ENCODE assay signal across 4 cellular contexts in the genomic region with DNA sequence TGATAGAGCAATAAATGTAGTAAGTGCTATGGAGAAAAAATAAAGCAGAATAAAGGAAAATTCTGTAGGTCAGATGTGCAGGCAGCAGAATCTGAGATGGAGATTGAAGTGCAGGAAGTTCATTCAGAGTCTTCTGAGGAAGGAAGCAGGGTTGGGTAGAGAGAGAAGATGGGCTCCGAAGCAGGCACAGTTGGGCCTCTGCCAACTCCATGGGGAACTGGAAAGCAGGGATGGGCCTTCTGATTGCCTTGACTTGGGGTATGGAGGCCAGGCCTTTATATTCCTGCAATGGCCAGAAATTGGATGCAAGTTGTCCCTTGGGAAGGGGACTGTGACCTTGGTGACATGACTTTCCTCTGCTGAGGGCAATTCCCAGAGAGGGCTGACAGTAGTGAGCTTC. TPM values are rescaled to one million over a fixed set of nuclear protein-coding genes. Genes with fewer than 3 reads are reported as not detected.
"Had no signal": no experiment of that assay in that cellular context is flagged by ENCODE, and none has a peak within 500 bp of the region (broad histone marks: within the 10 kb centered on the region; RNA-seq: fewer than 3 reads in every experiment).

No MANE protein-coding gene starts in this region.

RNA-seq across cellular contexts. Expression of gene GYPE, which starts 42.6 kb away (rescaled TPM):
- total RNA-seq: GM23338, H1, H9, HT-29 had no signal
- polyA plus RNA-seq: H1 had no signal
